In genomic region chr15:69145694-69146492, GRCh38 we compare ENCODE assay signal across 15 cellular contexts. TPM values are rescaled to one million over a fixed set of nuclear protein-coding genes. Genes with fewer than 3 reads are reported as not detected.
DNase-seq lines count a peak whose midpoint lies in the region; ATAC-seq and TF ChIP-seq lines count a peak whose summit lies in the region.
"Had no signal": no experiment of that assay in that cellular context is flagged by ENCODE, and none has a peak within 500 bp of the region (broad histone marks: within the 10 kb centered on the region; RNA-seq: fewer than 3 reads in every experiment).

No MANE protein-coding gene starts in this region.

- no peaks in the 10 kb centered on the region for H3K9me3 Mint-ChIP-seq in HFFc6
- H3K9me3 Mint-ChIP-seq: activated naive CD4-positive, alpha-beta T cell treated with anti-CD3 and anti-CD28 coated beads, Interleukin-2, amount 50 U/mL, for 24 hours; neural crest cell had no signal

- H3K27ac Mint-ChIP-seq in HFFc6: no peak overlapping the region

- H3K4me1 Mint-ChIP-seq in HFFc6 (ENCODE audit: low read depth): no peaks in the 10 kb centered on the region
- H3K4me1 Mint-ChIP-seq: activated naive CD4-positive, alpha-beta T cell treated with anti-CD3 and anti-CD28 coated beads, Interleukin-2, amount 50 U/mL, for 24 hours had no signal

- no peak overlapping the region for H3K4me3 Mint-ChIP-seq in HFFc6
- H3K4me3 Mint-ChIP-seq: activated naive CD4-positive, alpha-beta T cell treated with anti-CD3 and anti-CD28 coated beads, Interleukin-2, amount 50 U/mL, for 24 hours; neural crest cell had no signal

- no peaks in the 10 kb centered on the region; the same call in 1 of the 2 replicates for H3K36me3 Mint-ChIP-seq in HFFc6 (ENCODE audit: low read depth)
- H3K36me3 Mint-ChIP-seq: activated naive CD4-positive, alpha-beta T cell treated with anti-CD3 and anti-CD28 coated beads, Interleukin-2, amount 50 U/mL, for 24 hours had no signal

- intact Hi-C loops in sciatic nerve (cut with DNase I): no loop called here

- no peak for TF ChIP-seq CTCF in HFFc6 (IDR thresholded peaks at IDR 0.05)

- ATAC-seq in sciatic nerve: peak; percentile 42
- no peak for ATAC-seq in HG03442 (IDR thresholded peaks at IDR 0.05; ENCODE audit: unreplicated experiment)

- DNase-seq in NCI-H2171 treated with DMSO at 0.1 percent for 48 hours (lab: John Stamatoyannopoulos, UW): peak; percentile 31
- DNase-seq in NCI-H2171 (lab: John Stamatoyannopoulos, UW): no peak
- peak; percentile 46 to 71 for DNase-seq in NOMO-1 (lab: John Stamatoyannopoulos, UW; ENCODE audit: unreplicated experiment in 2 of 2)
- DNase-seq in globus pallidus (ENCODE audit: low spot score): peak; percentile 70
- DNase-seq in sciatic nerve (ENCODE audit: low spot score): no peak
- DNase-seq in HFFc6: no peak
- DNase-seq in NCI-H187 treated with DMSO at 0.1 percent for 48 hours (lab: John Stamatoyannopoulos, UW): no peak
- DNase-seq: cortex of kidney, DND-41, kidney, NCI-H187, spleen had no signal

- H3K27me3 Mint-ChIP-seq in HFFc6 (ENCODE audit: insufficient read depth): peaks cover 45% of the 10 kb centered on the region

RNA-seq across cellular contexts. Expression of gene GLCE, which starts 14.5 kb away (rescaled TPM):
- total RNA-seq in sciatic nerve: 16.5 TPM
- total RNA-seq in HFFc6 (2021; fragmentation: NEBNext Ultra II Directional; extraction: Animal tissue kit (Norgen Biotek cat#: 25700)): 10 to 100 TPM; 13.2 to 20.6 (median 17.7) TPM

Comparison
In these comparisons a context has a peak if more than half of its experiments do, and no peak if none do; other contexts are left out.
1. DNase-seq: peak in NCI-H2171 treated with DMSO at 0.1 percent for 48 hours (single experiment), NOMO-1 (2 of 2) and globus pallidus (single experiment); none in NCI-H2171 (single experiment), sciatic nerve (single experiment), HFFc6 (single experiment) and NCI-H187 treated with DMSO at 0.1 percent for 48 hours (single experiment).